ENCODE assay signal across 19 cellular contexts in genomic region chr6:74269601-74269860, GRCh38.
A peak's percentile ranks its signal among the peaks of the same experiment; 100 is the strongest.
DNase-seq lines count a peak whose midpoint lies in the region; ATAC-seq and TF ChIP-seq lines count a peak whose summit lies in the region.
"Had no signal": no experiment of that assay in that cellular context is flagged by ENCODE, and none has a peak within 500 bp of the region (broad histone marks: within the 10 kb centered on the region; RNA-seq: fewer than 3 reads in every experiment).

No MANE protein-coding gene starts in this region.

- peaks cover 6% of the 10 kb centered on the region for H3K4me1 Mint-ChIP-seq in Caco-2 (ENCODE audit: low read depth, unreplicated experiment)
- H3K4me1 Mint-ChIP-seq in nephron: peaks cover 24% of the 10 kb centered on the region
- H3K4me1 Mint-ChIP-seq: CD4-positive, alpha-beta memory T cell had no signal

- ATAC-seq in HG03039 (IDR thresholded peaks at IDR 0.05; ENCODE audit: unreplicated experiment): no peak
- ATAC-seq: A549 had no signal

- CTCF ChIA-PET in Caco-2 (lab: Charles Lee): no interaction called here

- 57 to 83% (median 68%) methylated on average over 3 of the region's 3 CpGs for WGBS in stomach, 5 donors

- H3K27me3 Mint-ChIP-seq in Caco-2 (ENCODE audit: insufficient read depth, unreplicated experiment) (no peaks in the 10 kb centered on the region), nephron (ENCODE audit: low read depth) (no peaks in the 10 kb centered on the region)

- no peak for TF ChIP-seq POLR2A in stomach (IDR thresholded peaks at IDR 0.05)

- no peaks in the 10 kb centered on the region for H3K36me3 Mint-ChIP-seq in Caco-2 (ENCODE audit: insufficient read depth, unreplicated experiment)
- no peaks in the 10 kb centered on the region for H3K36me3 Mint-ChIP-seq in nephron (ENCODE audit: low read depth)
- H3K36me3 Mint-ChIP-seq: CD4-positive, alpha-beta memory T cell had no signal

- no peaks in the 10 kb centered on the region for H3K9me3 ChIP-seq in Caco-2
- H3K9me3 ChIP-seq in SJCRH30 (replicated peaks): peaks cover 2% of the 10 kb centered on the region; the same call in 1 of the 2 replicates
- no peaks in the 10 kb centered on the region for H3K9me3 ChIP-seq in ascending aorta
- H3K9me3 ChIP-seq in stomach: no peaks in the 10 kb centered on the region
- H3K9me3 ChIP-seq: A549 had no signal

- H3K27me3 ChIP-seq in Caco-2 (replicated peaks; ENCODE audit: control insufficient read depth, insufficient read depth, low read length) (no peaks in the 10 kb centered on the region), SJCRH30 (no peaks in the 10 kb centered on the region), ascending aorta (no peaks in the 10 kb centered on the region), stomach (no peaks in the 10 kb centered on the region)

- H3K36me3 ChIP-seq in Caco-2 (ENCODE audit: control insufficient read depth, insufficient read depth, low read length) (no peaks in the 10 kb centered on the region), SJCRH30 (no peaks in the 10 kb centered on the region), ascending aorta (no peaks in the 10 kb centered on the region), stomach (no peaks in the 10 kb centered on the region)

- H3K4me1 ChIP-seq in Caco-2: peaks cover 12% of the 10 kb centered on the region; the same call in 1 of the 2 replicates
- peaks cover 53% of the 10 kb centered on the region for H3K4me1 ChIP-seq in SJCRH30
- H3K4me1 ChIP-seq in ascending aorta: no peaks in the 10 kb centered on the region
- H3K4me1 ChIP-seq in stomach: no peaks in the 10 kb centered on the region
- H3K4me1 ChIP-seq: A549 had no signal

- no peak for TF ChIP-seq CTCF in Caco-2 (IDR thresholded peaks at IDR 0.05; ENCODE audit: insufficient read depth in 1 of 2, low read depth in 1 of 2, low read length in 1 of 2, severe bottlenecking in 1 of 2, unreplicated experiment in 1 of 2)
- no peak for TF ChIP-seq CTCF in nephron (IDR thresholded peaks at IDR 0.05; ENCODE audit: unreplicated experiment in 3 of 3)
- TF ChIP-seq CTCF in ascending aorta (IDR thresholded peaks at IDR 0.05): no peak
- no peak for TF ChIP-seq CTCF in stomach (IDR thresholded peaks at IDR 0.05)

- H3K27ac ChIP-seq in SJCRH30 (peak overlapping the region; percentile 93), ascending aorta (no peak overlapping the region), stomach (no peak overlapping the region)
- H3K27ac ChIP-seq: A549 had no signal

- POLR2A ChIA-PET in Caco-2 (lab: Charles Lee): no interaction called here

- no peak overlapping the region for H3K4me3 ChIP-seq in Caco-2 (ENCODE audit: low read depth, low read length)
- H3K4me3 ChIP-seq in SJCRH30: peak overlapping the region; percentile 4; the same call in 1 of the 2 replicates
- H3K4me3 ChIP-seq in ascending aorta: no peak overlapping the region
- H3K4me3 ChIP-seq in stomach: no peak overlapping the region
- H3K4me3 ChIP-seq: A549 had no signal

- H3K27ac Mint-ChIP-seq in Caco-2 (ENCODE audit: unreplicated experiment) (peak overlapping the region; percentile 12), nephron (peak overlapping the region; percentile 20 to 77 (median 39))
- H3K27ac Mint-ChIP-seq: CD4-positive, alpha-beta memory T cell had no signal

- no TSS peak for BruUV-seq in Caco-2 (replicated peaks; lab: Mats Ljungman, UMichigan)

- H3K9me3 Mint-ChIP-seq in Caco-2 (ENCODE audit: unreplicated experiment) (no peaks in the 10 kb centered on the region), nephron (no peaks in the 10 kb centered on the region)

- intact Hi-C loops in Caco-2 (cut with micrococcal nuclease; ENCODE audit: unreplicated experiment): no loop called here
- intact Hi-C loops in ascending aorta (cut with DNase I): no loop called here
- intact Hi-C loops in stomach (cut with DNase I; ENCODE audit: low total_unique reads): no loop called here

- DNase-seq in Caco-2: no peak
- peak; percentile 77 to 81 for DNase-seq in SJCRH30
- peak; percentile 90 for DNase-seq in foreskin melanocyte
- no peak for DNase-seq in ascending aorta (ENCODE audit: low spot score in 2 of 2)
- DNase-seq in NCI-H748 treated with DMSO at 0.1 percent for 48 hours (lab: John Stamatoyannopoulos, UW): no peak
- DNase-seq in stomach: no peak
- DNase-seq: 8988T; ACHN; C1 segment of cervical spinal cord; CD4-positive, alpha-beta memory T cell; COR-L47; DMS153; DND-41; GOT3; H7; HCEC 1CT had no signal

- TF ChIP-seq EP300 in stomach (IDR thresholded peaks at IDR 0.05): no peak

- H3K4me3 Mint-ChIP-seq in Caco-2 (ENCODE audit: unreplicated experiment): no peak overlapping the region
- no peak overlapping the region for H3K4me3 Mint-ChIP-seq in nephron
- H3K4me3 Mint-ChIP-seq: CD4-positive, alpha-beta memory T cell had no signal

Comparison
In these comparisons a context has a peak if more than half of its experiments do, and no peak if none do; other contexts are left out.
1. DNase-seq: peak in SJCRH30 (2 of 2) and foreskin melanocyte (single experiment); none in Caco-2 (0 of 2), ascending aorta (0 of 2), NCI-H748 treated with DMSO at 0.1 percent for 48 hours (single experiment) and stomach (single experiment).